Comparison of ENCODE assay signal across 16 cellular contexts in genomic region chr21:28334407-28334806, GRCh38.
DNase-seq lines count a peak whose midpoint lies in the region; ATAC-seq and TF ChIP-seq lines count a peak whose summit lies in the region.
"Had no signal": no experiment of that assay in that cellular context is flagged by ENCODE, and none has a peak within 500 bp of the region (broad histone marks: within the 10 kb centered on the region; RNA-seq: fewer than 3 reads in every experiment).

No MANE protein-coding gene starts in this region.

- no peaks in the 10 kb centered on the region for H3K36me3 ChIP-seq in upper lobe of right lung

- no peak overlapping the region for H3K27ac ChIP-seq in upper lobe of right lung

- H3K4me1 ChIP-seq in upper lobe of right lung, result peaks cover 8% of the 10 kb centered on the region

- ATAC-seq in GM21576 (IDR thresholded peaks at IDR 0.05; ENCODE audit: unreplicated experiment) (peak; percentile 61), upper lobe of right lung (no peak)
- ATAC-seq: HCT116 had no signal

- peak; percentile 45 for DNase-seq in GM12865 (ENCODE audit: low read depth)
- DNase-seq in NCI-H226, result peak; percentile 79
- DNase-seq in kidney glomerular epithelial cell (lab: John Stamatoyannopoulos, UW), result peak; percentile 83
- DNase-seq in NCI-H345 (lab: John Stamatoyannopoulos, UW), result no peak
- DNase-seq in superior temporal gyrus (ENCODE audit: extremely low spot score), result no peak
- no peak for DNase-seq in upper lobe of right lung
- no peak for DNase-seq in activated effector memory CD4-positive, alpha-beta T cell treated with Interleukin-2 at 50 U/mL for 16 hours
- DNase-seq: activated B cell treated with CpG ODN at 0.5 μM for 24 hours; activated T-cell treated with anti-CD3 and anti-CD28 coated beads, Interleukin-2, amount 50 U/mL, for 48 hours; aorta; islet precursor cell; NCI-H2081 treated with DMSO at 0.1 percent for 48 hours; stimulated activated CD4-positive, alpha-beta T cell treated with anti-CD3 and anti-CD28 coated beads, Interleukin-4, amount 100 ng/mL, for 1 hour; stimulated activated naive CD4-positive, alpha-beta T cell had no signal

- no peaks in the 10 kb centered on the region for H3K9me3 ChIP-seq in upper lobe of right lung

- no peak overlapping the region for H3K4me3 ChIP-seq in GM12865 (ENCODE audit: low read depth, low read length)
- no peak overlapping the region for H3K4me3 ChIP-seq in upper lobe of right lung

- TF ChIP-seq CTCF in GM12865 (IDR thresholded peaks at IDR 0.05; ENCODE audit: insufficient read depth, low read depth, low read length, missing control alignments), result no peak
- no peak for TF ChIP-seq CTCF in upper lobe of right lung (IDR thresholded peaks at IDR 0.05)

- intact Hi-C loops in upper lobe of right lung (cut with DNase I), result no loop called here

- no peaks in the 10 kb centered on the region for H3K27me3 ChIP-seq in upper lobe of right lung

Comparison
In these comparisons a context has a peak if more than half of its experiments do, and no peak if none do; other contexts are left out.
1. DNase-seq: peak in GM12865 (single experiment), NCI-H226 (single experiment) and kidney glomerular epithelial cell (single experiment); none in NCI-H345 (single experiment), superior temporal gyrus (single experiment), upper lobe of right lung (single experiment) and activated effector memory CD4-positive, alpha-beta T cell treated with Interleukin-2 at 50 U/mL for 16 hours (single experiment).